12 cellular contexts compared by ENCODE assay signal in the genomic region with DNA sequence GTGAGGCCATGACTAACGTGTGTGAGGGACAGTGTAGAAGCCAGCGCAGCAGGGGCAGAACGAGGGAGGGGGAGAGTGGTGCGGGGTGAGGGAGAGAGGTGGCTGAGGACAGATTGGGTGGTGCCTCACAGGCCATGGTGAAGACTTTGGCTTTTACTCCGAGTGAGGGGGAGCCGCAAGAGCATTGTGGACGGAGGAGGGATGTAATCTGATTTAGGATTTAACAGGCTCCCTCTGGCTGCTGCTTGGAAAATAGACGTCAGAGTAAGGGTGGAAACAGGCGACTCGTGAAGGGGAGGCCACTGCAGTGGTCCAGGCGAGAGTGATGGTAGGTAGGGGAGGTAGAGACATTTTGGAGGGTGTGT. TPM values are rescaled to one million over a fixed set of nuclear protein-coding genes. Genes with fewer than 3 reads are reported as not detected.
A peak's percentile ranks its signal among the peaks of the same experiment; 100 is the strongest.
DNase-seq lines count a peak whose midpoint lies in the region; ATAC-seq and TF ChIP-seq lines count a peak whose summit lies in the region.
"Had no signal": no experiment of that assay in that cellular context is flagged by ENCODE, and none has a peak within 500 bp of the region (broad histone marks: within the 10 kb centered on the region; RNA-seq: fewer than 3 reads in every experiment).

No MANE protein-coding gene starts in this region.

- H3K27ac Mint-ChIP-seq in activated CD4-positive, alpha-beta memory T cell treated with anti-CD3 and anti-CD28 coated beads for 36 hours = peak overlapping the region; percentile 33
- H3K27ac Mint-ChIP-seq in activated CD4-positive, alpha-beta memory T cell treated with anti-CD3 and anti-CD28 coated beads, Interleukin-2, amount 10 ng/mL, durations not matched to agents 7 days and 5 days = no peak overlapping the region
- no peak overlapping the region for H3K27ac Mint-ChIP-seq in activated naive CD4-positive, alpha-beta T cell treated with anti-CD3 and anti-CD28 coated beads, Interleukin-2, amount 10 ng/mL, durations not matched to agents 7 days and 5 days
- H3K27ac Mint-ChIP-seq: activated CD8-positive, alpha-beta T cell treated with anti-CD3 and anti-CD28 coated beads for 36 hours had no signal

- H3K9me3 Mint-ChIP-seq in activated CD4-positive, alpha-beta memory T cell treated with anti-CD3 and anti-CD28 coated beads for 36 hours = no peaks in the 10 kb centered on the region
- no peaks in the 10 kb centered on the region for H3K9me3 Mint-ChIP-seq in activated CD4-positive, alpha-beta memory T cell treated with anti-CD3 and anti-CD28 coated beads, Interleukin-2, amount 10 ng/mL, durations not matched to agents 7 days and 5 days
- no peaks in the 10 kb centered on the region for H3K9me3 Mint-ChIP-seq in activated naive CD4-positive, alpha-beta T cell treated with anti-CD3 and anti-CD28 coated beads, Interleukin-2, amount 10 ng/mL, durations not matched to agents 7 days and 5 days
- H3K9me3 Mint-ChIP-seq: activated CD8-positive, alpha-beta T cell treated with anti-CD3 and anti-CD28 coated beads for 36 hours had no signal

- no peak overlapping the region for H3K4me3 Mint-ChIP-seq in activated CD4-positive, alpha-beta memory T cell treated with anti-CD3 and anti-CD28 coated beads for 36 hours
- H3K4me3 Mint-ChIP-seq in activated CD4-positive, alpha-beta memory T cell treated with anti-CD3 and anti-CD28 coated beads, Interleukin-2, amount 10 ng/mL, durations not matched to agents 7 days and 5 days = no peak overlapping the region
- H3K4me3 Mint-ChIP-seq in activated naive CD4-positive, alpha-beta T cell treated with anti-CD3 and anti-CD28 coated beads, Interleukin-2, amount 10 ng/mL, durations not matched to agents 7 days and 5 days = no peak overlapping the region
- H3K4me3 Mint-ChIP-seq: activated CD8-positive, alpha-beta T cell treated with anti-CD3 and anti-CD28 coated beads for 36 hours had no signal

- POLR2A ChIA-PET in activated CD4-positive, alpha-beta memory T cell treated with anti-CD3 and anti-CD28 coated beads for 36 hours (lab: Charles Lee) = no interaction called here
- POLR2A ChIA-PET in activated CD4-positive, alpha-beta memory T cell treated with anti-CD3 and anti-CD28 coated beads, Interleukin-2, amount 10 ng/mL, durations not matched to agents 7 days and 5 days (lab: Charles Lee) = no interaction called here

- no peaks in the 10 kb centered on the region for H3K4me1 ChIP-seq in right cardiac atrium (ENCODE audit: control insufficient read depth, insufficient read depth, low read length)
- H3K4me1 ChIP-seq in tibial nerve = no peaks in the 10 kb centered on the region
- H3K4me1 ChIP-seq: pancreas had no signal

- peak; percentile 84 to 87 for ATAC-seq in right cardiac atrium
- ATAC-seq in HG02840 (IDR thresholded peaks at IDR 0.05; ENCODE audit: low FRiP score, unreplicated experiment) = no peak
- ATAC-seq: activated CD8-positive, alpha-beta T cell treated with anti-CD3 and anti-CD28 coated beads for 36 hours had no signal

- peaks cover 0 to 10% (median 0%) of the 10 kb centered on the region in 3 donors for H3K36me3 ChIP-seq in tibial nerve
- H3K36me3 ChIP-seq: pancreas had no signal

- CTCF ChIA-PET in activated CD4-positive, alpha-beta memory T cell treated with anti-CD3 and anti-CD28 coated beads for 36 hours (lab: Charles Lee) = no interaction called here
- CTCF ChIA-PET in activated CD4-positive, alpha-beta memory T cell treated with anti-CD3 and anti-CD28 coated beads, Interleukin-2, amount 10 ng/mL, durations not matched to agents 7 days and 5 days (lab: Charles Lee) = no interaction called here
- CTCF ChIA-PET in activated naive CD4-positive, alpha-beta T cell treated with anti-CD3 and anti-CD28 coated beads, Interleukin-2, amount 10 ng/mL, durations not matched to agents 7 days and 5 days (lab: Charles Lee) = no interaction called here

- H3K9me3 ChIP-seq in right cardiac atrium (ENCODE audit: control insufficient read depth, low read length) = no peaks in the 10 kb centered on the region
- H3K9me3 ChIP-seq in tibial nerve = no peaks in the 10 kb centered on the region
- H3K9me3 ChIP-seq: pancreas had no signal

- no peak for TF ChIP-seq EP300 in tibial nerve (IDR thresholded peaks at IDR 0.05)

- intact Hi-C loops in activated CD4-positive, alpha-beta memory T cell treated with anti-CD3 and anti-CD28 coated beads for 36 hours (cut with micrococcal nuclease) = no loop called here
- intact Hi-C loops in right cardiac atrium (cut with DNase I) = no loop called here

- peaks cover 48% of the 10 kb centered on the region for H3K4me1 Mint-ChIP-seq in activated CD4-positive, alpha-beta memory T cell treated with anti-CD3 and anti-CD28 coated beads for 36 hours (ENCODE audit: low read depth)
- peaks cover 38% of the 10 kb centered on the region for H3K4me1 Mint-ChIP-seq in activated CD4-positive, alpha-beta memory T cell treated with anti-CD3 and anti-CD28 coated beads, Interleukin-2, amount 10 ng/mL, durations not matched to agents 7 days and 5 days
- peaks cover 46% of the 10 kb centered on the region for H3K4me1 Mint-ChIP-seq in activated naive CD4-positive, alpha-beta T cell treated with anti-CD3 and anti-CD28 coated beads, Interleukin-2, amount 10 ng/mL, durations not matched to agents 7 days and 5 days

- H3K4me3 ChIP-seq in right cardiac atrium (ENCODE audit: low read length) = no peak overlapping the region
- no peak overlapping the region for H3K4me3 ChIP-seq in tibial nerve
- H3K4me3 ChIP-seq: pancreas had no signal

- WGBS in right cardiac atrium = 31% methylated on average over 11 of the region's 11 CpGs
- WGBS in tibial nerve, 2 donors = 21 to 36% methylated on average over 11 of the region's 11 CpGs

- H3K27ac ChIP-seq in right cardiac atrium (ENCODE audit: low read length) = no peak overlapping the region
- H3K27ac ChIP-seq in tibial nerve = peak overlapping the region in 2 of 4 donors; percentile 17 to 44
- H3K27ac ChIP-seq: pancreas had no signal

- peak in 3 of 5 experiments; percentile 4 to 47 (median 23) for TF ChIP-seq CTCF in tibial nerve (IDR thresholded peaks at IDR 0.05)

- DNase-seq in activated CD4-positive, alpha-beta memory T cell treated with anti-CD3 and anti-CD28 coated beads for 36 hours = no peak
- DNase-seq in activated CD4-positive, alpha-beta memory T cell treated with anti-CD3 and anti-CD28 coated beads, Interleukin-2, amount 10 ng/mL, durations not matched to agents 7 days and 5 days = no peak
- peak; percentile 14 for DNase-seq in SW480 (ENCODE audit: low spot score)
- DNase-seq in right cardiac atrium = peak in 2 of 3 donors; percentile 31 to 62
- DNase-seq in tibial nerve (ENCODE audit: low spot score in 2 of 2) = no peak
- no peak for DNase-seq in effector CD4-positive, alpha-beta T cell
- DNase-seq in activated naive CD4-positive, alpha-beta T cell treated with anti-CD3 and anti-CD28 coated beads, Interleukin-2, amount 10 ng/mL, durations not matched to agents 7 days and 5 days = no peak
- DNase-seq: activated CD8-positive, alpha-beta T cell treated with anti-CD3 and anti-CD28 coated beads for 36 hours; NCI-H1436 treated with DMSO at 0.1 percent for 48 hours; pancreas; stimulated activated naive CD4-positive, alpha-beta T cell treated with Interleukin-2 at 50 U/mL for 16 hours had no signal

- no peak for TF ChIP-seq POLR2A in tibial nerve (IDR thresholded peaks at IDR 0.05)

- no peaks in the 10 kb centered on the region for H3K27me3 Mint-ChIP-seq in activated CD4-positive, alpha-beta memory T cell treated with anti-CD3 and anti-CD28 coated beads for 36 hours
- no peaks in the 10 kb centered on the region for H3K27me3 Mint-ChIP-seq in activated CD4-positive, alpha-beta memory T cell treated with anti-CD3 and anti-CD28 coated beads, Interleukin-2, amount 10 ng/mL, durations not matched to agents 7 days and 5 days
- H3K27me3 Mint-ChIP-seq in activated naive CD4-positive, alpha-beta T cell treated with anti-CD3 and anti-CD28 coated beads, Interleukin-2, amount 10 ng/mL, durations not matched to agents 7 days and 5 days = no peaks in the 10 kb centered on the region
- H3K27me3 Mint-ChIP-seq: activated CD8-positive, alpha-beta T cell treated with anti-CD3 and anti-CD28 coated beads for 36 hours had no signal

- H3K27me3 ChIP-seq in right cardiac atrium (ENCODE audit: control insufficient read depth, insufficient read depth) (no peaks in the 10 kb centered on the region), tibial nerve (no peaks in the 10 kb centered on the region)

- no peaks in the 10 kb centered on the region for H3K36me3 Mint-ChIP-seq in activated CD4-positive, alpha-beta memory T cell treated with anti-CD3 and anti-CD28 coated beads for 36 hours
- H3K36me3 Mint-ChIP-seq in activated CD4-positive, alpha-beta memory T cell treated with anti-CD3 and anti-CD28 coated beads, Interleukin-2, amount 10 ng/mL, durations not matched to agents 7 days and 5 days (ENCODE audit: low read depth) = peaks cover 14% of the 10 kb centered on the region
- H3K36me3 Mint-ChIP-seq in activated naive CD4-positive, alpha-beta T cell treated with anti-CD3 and anti-CD28 coated beads, Interleukin-2, amount 10 ng/mL, durations not matched to agents 7 days and 5 days = peaks cover 21% of the 10 kb centered on the region

RNA-seq across cellular contexts. Expression of a gene that starts 13.0 kb away (rescaled TPM):
- total RNA-seq in activated CD4-positive, alpha-beta memory T cell treated with anti-CD3 and anti-CD28 coated beads for 36 hours = 1 to 10 TPM; 7.0 to 8.1 TPM
- 1 to 10 TPM; 9.3 to 9.9 TPM for total RNA-seq in activated CD4-positive, alpha-beta memory T cell treated with anti-CD3 and anti-CD28 coated beads, Interleukin-2, amount 10 ng/mL, durations not matched to agents 7 days and 5 days
- total RNA-seq in right cardiac atrium (10 to 100 TPM; 23.8 to 29.3 (median 25.5) TPM), tibial nerve (10 to 100 TPM; 20.9 to 36.9 (median 27.1) TPM)
- 23.5 TPM for polyA plus RNA-seq in right cardiac atrium

RNA-seq across cellular contexts. Expression of a gene that starts 18.1 kb away (rescaled TPM):
- 10 to 100 TPM; 23.1 to 23.8 TPM for total RNA-seq in activated CD4-positive, alpha-beta memory T cell treated with anti-CD3 and anti-CD28 coated beads for 36 hours
- total RNA-seq in activated CD4-positive, alpha-beta memory T cell treated with anti-CD3 and anti-CD28 coated beads, Interleukin-2, amount 10 ng/mL, durations not matched to agents 7 days and 5 days = 10 to 100 TPM; 18.4 to 19.1 TPM
- total RNA-seq in right cardiac atrium = under 1 TPM in 2 of 4 donors, not detected in 2; 0.09 to 0.28 TPM
- polyA plus RNA-seq in right cardiac atrium = 0.05 TPM
- under 1 TPM in 2 of 4 donors, not detected in 2; 0.20 to 0.42 TPM for total RNA-seq in tibial nerve

RNA-seq across cellular contexts. Expression of a gene that starts 20.8 kb away (rescaled TPM):
- not detected for total RNA-seq in activated CD4-positive, alpha-beta memory T cell treated with anti-CD3 and anti-CD28 coated beads for 36 hours
- not detected for total RNA-seq in activated CD4-positive, alpha-beta memory T cell treated with anti-CD3 and anti-CD28 coated beads, Interleukin-2, amount 10 ng/mL, durations not matched to agents 7 days and 5 days
- total RNA-seq in right cardiac atrium (not detected), tibial nerve (not detected)
- not detected for polyA plus RNA-seq in right cardiac atrium
- total RNA-seq: activated CD8-positive, alpha-beta T cell treated with anti-CD3 and anti-CD28 coated beads for 36 hours; pancreas had no signal
- polyA plus RNA-seq: pancreas had no signal

RNA-seq across cellular contexts. Expression of a gene that starts 39.2 kb away (rescaled TPM):
- not detected for total RNA-seq in activated CD4-positive, alpha-beta memory T cell treated with anti-CD3 and anti-CD28 coated beads for 36 hours
- total RNA-seq in activated CD4-positive, alpha-beta memory T cell treated with anti-CD3 and anti-CD28 coated beads, Interleukin-2, amount 10 ng/mL, durations not matched to agents 7 days and 5 days = not detected
- total RNA-seq in right cardiac atrium = not detected
- not detected for polyA plus RNA-seq in right cardiac atrium
- not detected for total RNA-seq in tibial nerve
- total RNA-seq: activated CD8-positive, alpha-beta T cell treated with anti-CD3 and anti-CD28 coated beads for 36 hours; pancreas had no signal
- polyA plus RNA-seq: pancreas had no signal

RNA-seq across cellular contexts. Expression of a gene that starts 47.4 kb away (rescaled TPM):
- total RNA-seq in activated CD4-positive, alpha-beta memory T cell treated with anti-CD3 and anti-CD28 coated beads for 36 hours = 10 to 100 TPM; 21.0 to 21.1 TPM
- 10 to 100 TPM; 23.4 to 24.6 TPM for total RNA-seq in activated CD4-positive, alpha-beta memory T cell treated with anti-CD3 and anti-CD28 coated beads, Interleukin-2, amount 10 ng/mL, durations not matched to agents 7 days and 5 days
- total RNA-seq in right cardiac atrium (10 to 100 TPM in 3 of 4 donors, 1 to 10 TPM in 1; 9.2 to 13.7 (median 12.2) TPM), tibial nerve (10 to 100 TPM; 10.5 to 20.7 (median 12.0) TPM)
- 8.5 TPM for polyA plus RNA-seq in right cardiac atrium

Comparison
In these comparisons a context has a peak if more than half of its experiments do, and no peak if none do; other contexts are left out.
1. DNase-seq: peak in SW480 (single experiment) and right cardiac atrium (2 of 3); none in activated CD4-positive, alpha-beta memory T cell treated with anti-CD3 and anti-CD28 coated beads for 36 hours (single experiment), activated CD4-positive, alpha-beta memory T cell treated with anti-CD3 and anti-CD28 coated beads, Interleukin-2, amount 10 ng/mL, durations not matched to agents 7 days and 5 days (single experiment), tibial nerve (0 of 2), effector CD4-positive, alpha-beta T cell (single experiment) and activated naive CD4-positive, alpha-beta T cell treated with anti-CD3 and anti-CD28 coated beads, Interleukin-2, amount 10 ng/mL, durations not matched to agents 7 days and 5 days (single experiment).
2. RNA of a gene that starts 18.1 kb away (total RNA-seq): 23.1 to 23.8 TPM in activated CD4-positive, alpha-beta memory T cell treated with anti-CD3 and anti-CD28 coated beads for 36 hours and 18.4 to 19.1 TPM in activated CD4-positive, alpha-beta memory T cell treated with anti-CD3 and anti-CD28 coated beads, Interleukin-2, amount 10 ng/mL, durations not matched to agents 7 days and 5 days; 0.20 to 0.42 TPM in tibial nerve and 0.09 to 0.28 TPM in right cardiac atrium; every median in the first group is over 10 times any median in the second.